In genomic region chrX:77622672-77623071, GRCh38 we compare ENCODE assay signal across 23 cellular contexts.
A peak's percentile ranks its signal among the peaks of the same experiment; 100 is the strongest.
DNase-seq lines count a peak whose midpoint lies in the region; ATAC-seq and TF ChIP-seq lines count a peak whose summit lies in the region.
"Had no signal": no experiment of that assay in that cellular context is flagged by ENCODE, and none has a peak within 500 bp of the region (broad histone marks: within the 10 kb centered on the region; RNA-seq: fewer than 3 reads in every experiment).

No MANE protein-coding gene starts in this region.

- H3K23ac ChIP-seq in H9 (ENCODE audit: insufficient read length, low read depth, low read length) = no peak overlapping the region

- H3K9me3 ChIP-seq in H9 (ENCODE audit: control insufficient read depth, low read depth, low read length) = peaks cover 5% of the 10 kb centered on the region
- H3K9me3 ChIP-seq in osteoblast (ENCODE audit: low read depth, low read length) = no peaks in the 10 kb centered on the region
- H3K9me3 ChIP-seq: heart right ventricle, left lung, prostate gland, upper lobe of right lung had no signal

- no peak overlapping the region for H4K8ac ChIP-seq in H9 (replicated peaks; ENCODE audit: insufficient read length, low read depth, low read length)

- no peaks in the 10 kb centered on the region; the same call in 1 of the 2 replicates for H3K4me1 ChIP-seq in H9 (ENCODE audit: insufficient read depth, low read length)
- no peaks in the 10 kb centered on the region for H3K4me1 ChIP-seq in osteoblast (ENCODE audit: insufficient read depth, low read length)
- H3K4me1 ChIP-seq: left lung, prostate gland, upper lobe of right lung had no signal

- H3K27me3 ChIP-seq in H9 (ENCODE audit: insufficient read depth, low read length) (no peaks in the 10 kb centered on the region), osteoblast (ENCODE audit: insufficient read depth, low read length) (no peaks in the 10 kb centered on the region)
- H3K27me3 ChIP-seq: heart right ventricle, left lung, upper lobe of right lung had no signal

- H3K9ac ChIP-seq in H9 (ENCODE audit: extremely low read depth, insufficient read length, low read length) = no peak overlapping the region

- no peak overlapping the region for H2BK12ac ChIP-seq in H9 (ENCODE audit: insufficient read length, low read depth, low read length)

- H3K27ac ChIP-seq in H9 (ENCODE audit: insufficient read length, low read depth, low read length) (no peak overlapping the region), osteoblast (ENCODE audit: low read depth, low read length) (no peak overlapping the region)
- H3K27ac ChIP-seq: heart right ventricle, left lung, prostate gland, SK-N-MC, upper lobe of right lung had no signal

- H3K23me2 ChIP-seq in H9 (ENCODE audit: insufficient read length, low read depth, low read length, poor library complexity, severe bottlenecking) = no peaks in the 10 kb centered on the region

- peaks cover 2% of the 10 kb centered on the region for H3K36me3 ChIP-seq in osteoblast (ENCODE audit: insufficient read depth, low read length)
- H3K36me3 ChIP-seq: left lung, prostate gland, upper lobe of right lung had no signal

- H2BK20ac ChIP-seq in H9 (ENCODE audit: low read depth, low read length, poor library complexity, severe bottlenecking) = no peak overlapping the region

- H3K4me2 ChIP-seq in H9 (ENCODE audit: insufficient read depth, insufficient read length, low read length) = no peak overlapping the region
- H3K4me2 ChIP-seq in osteoblast (ENCODE audit: insufficient read depth, low read length) = no peak overlapping the region

- H3K79me2 ChIP-seq in H9 (ENCODE audit: insufficient read depth, low read length) = no peaks in the 10 kb centered on the region
- H3K79me2 ChIP-seq in osteoblast (ENCODE audit: insufficient read depth, low read length) = peaks cover 5% of the 10 kb centered on the region

- H2BK120ac ChIP-seq in H9 (ENCODE audit: low read depth, low read length, poor library complexity, severe bottlenecking) = no peak overlapping the region

- no CpG with 5 or more reads among the region's 9 CpGs for WGBS in H9 (ENCODE audit: extremely low coverage, insufficient read length, low lambda C conversion rate)

- H4K91ac ChIP-seq in H9 (ENCODE audit: insufficient read length, low read depth, low read length) = no peak overlapping the region

- no peak overlapping the region for H2AK5ac ChIP-seq in H9 (ENCODE audit: insufficient read length, low read length)

- no peak overlapping the region for H3K4me3 ChIP-seq in osteoblast (ENCODE audit: insufficient read depth, low read length)
- H3K4me3 ChIP-seq: heart right ventricle, left lung, prostate gland, SK-N-MC, upper lobe of right lung had no signal

- H3K36me3 Mint-ChIP-seq in natural killer cell treated with Interleukin-12 subunit alpha and Interleukin-12 subunit beta and Interleukin-15 and Interleukin-18, amount 100 ng/mL, for 72 hours = no peaks in the 10 kb centered on the region
- H3K36me3 Mint-ChIP-seq in natural killer cell (no peaks in the 10 kb centered on the region), H9 (ENCODE audit: insufficient read depth in 1 of 3, low read depth in 3 of 3) (peaks cover 15 to 33% (median 19%) of the 10 kb centered on the region in 3 experiments)
- peaks cover 35% of the 10 kb centered on the region for H3K36me3 Mint-ChIP-seq in activated T-helper 2 cell treated with anti-CD3 and anti-CD28 coated beads, Interferon-gamma antibody, Interleukin-2, Interleukin-4, amounts not matched to agents 10 μg/mL and 5 μg/mL and 100 μg/mL, durations not matched to agents 14 hours and 24 hours and 36 hours (ENCODE audit: low read depth)

- no peak overlapping the region for H2BK5ac ChIP-seq in H9 (ENCODE audit: insufficient read length, low read length)

- H3K4me1 Mint-ChIP-seq in natural killer cell treated with Interleukin-12 subunit alpha and Interleukin-12 subunit beta and Interleukin-15 and Interleukin-18, amount 100 ng/mL, for 72 hours (ENCODE audit: low read depth in 2 of 2) = peaks cover 11 to 13% of the 10 kb centered on the region in 2 donors
- H3K4me1 Mint-ChIP-seq in natural killer cell = peaks cover 12 to 18% of the 10 kb centered on the region in 2 donors
- H3K4me1 Mint-ChIP-seq in H9 = peaks cover 25 to 29% of the 10 kb centered on the region in 2 experiments
- peaks cover 14% of the 10 kb centered on the region for H3K4me1 Mint-ChIP-seq in activated T-helper 2 cell treated with anti-CD3 and anti-CD28 coated beads, Interferon-gamma antibody, Interleukin-2, Interleukin-4, amounts not matched to agents 10 μg/mL and 5 μg/mL and 100 μg/mL, durations not matched to agents 14 hours and 24 hours and 36 hours (ENCODE audit: low read depth)
- H3K4me1 Mint-ChIP-seq: brain, mesothelial cell of epicardium, nephron had no signal

- no peak overlapping the region for H3K56ac ChIP-seq in H9 (ENCODE audit: insufficient read length, low read depth, low read length)

- H3K18ac ChIP-seq in H9 (ENCODE audit: insufficient read length, low read depth, low read length) = no peak overlapping the region

- peak overlapping the region; percentile 45 for H3K4me3 Mint-ChIP-seq in natural killer cell treated with Interleukin-12 subunit alpha and Interleukin-12 subunit beta and Interleukin-15 and Interleukin-18, amount 100 ng/mL, for 72 hours
- H3K4me3 Mint-ChIP-seq in natural killer cell = no peak overlapping the region
- H3K4me3 Mint-ChIP-seq in H9 = peak overlapping the region in 1 of 2 experiments; percentile 21; a peak in 2 of 5 replicates
- peak overlapping the region; percentile 10 for H3K4me3 Mint-ChIP-seq in activated T-helper 2 cell treated with anti-CD3 and anti-CD28 coated beads, Interferon-gamma antibody, Interleukin-2, Interleukin-4, amounts not matched to agents 10 μg/mL and 5 μg/mL and 100 μg/mL, durations not matched to agents 14 hours and 24 hours and 36 hours (ENCODE audit: low read depth)
- H3K4me3 Mint-ChIP-seq: brain, mesothelial cell of epicardium, nephron had no signal

- no peak overlapping the region for H2AFZ ChIP-seq in H9 (ENCODE audit: low read length)
- H2AFZ ChIP-seq in osteoblast (ENCODE audit: low read length) = no peak overlapping the region

- ATAC-seq in natural killer cell treated with Interleukin-12 subunit alpha and Interleukin-12 subunit beta and Interleukin-15 and Interleukin-18, amount 100 ng/mL, for 72 hours = no peak
- ATAC-seq in natural killer cell = no peak
- ATAC-seq: heart right ventricle, left lung, upper lobe of right lung had no signal

- intact Hi-C loops in natural killer cell (cut with micrococcal nuclease) = no loop called here
- intact Hi-C loops in activated T-helper 2 cell treated with anti-CD3 and anti-CD28 coated beads, Interferon-gamma antibody, Interleukin-2, Interleukin-4, amounts not matched to agents 10 μg/mL and 5 μg/mL and 100 μg/mL, durations not matched to agents 14 hours and 24 hours and 36 hours (cut with micrococcal nuclease) = no loop called here

- H4K5ac ChIP-seq in H9 (ENCODE audit: insufficient read length, low read depth, low read length) = no peak overlapping the region

- H3K9me3 Mint-ChIP-seq in natural killer cell treated with Interleukin-12 subunit alpha and Interleukin-12 subunit beta and Interleukin-15 and Interleukin-18, amount 100 ng/mL, for 72 hours = no peaks in the 10 kb centered on the region
- H3K9me3 Mint-ChIP-seq in natural killer cell (no peaks in the 10 kb centered on the region), H9 (peaks cover 55 to 70% of the 10 kb centered on the region in 2 experiments)
- H3K9me3 Mint-ChIP-seq in activated T-helper 2 cell treated with anti-CD3 and anti-CD28 coated beads, Interferon-gamma antibody, Interleukin-2, Interleukin-4, amounts not matched to agents 10 μg/mL and 5 μg/mL and 100 μg/mL, durations not matched to agents 14 hours and 24 hours and 36 hours = no peaks in the 10 kb centered on the region

- H3T11ph ChIP-seq in H9 (ENCODE audit: low read length) = no peak overlapping the region

- no peak overlapping the region for H3K14ac ChIP-seq in H9 (ENCODE audit: insufficient read depth, low read length)

- no peak overlapping the region for H3K4ac ChIP-seq in H9 (ENCODE audit: low read depth, low read length)

- H3K27me3 Mint-ChIP-seq in natural killer cell treated with Interleukin-12 subunit alpha and Interleukin-12 subunit beta and Interleukin-15 and Interleukin-18, amount 100 ng/mL, for 72 hours = peaks cover 0 to 2% of the 10 kb centered on the region in 2 donors
- H3K27me3 Mint-ChIP-seq in natural killer cell (ENCODE audit: low read depth in 2 of 2) = no peaks in the 10 kb centered on the region
- H3K27me3 Mint-ChIP-seq in H9 (ENCODE audit: low read depth) = no peaks in the 10 kb centered on the region; the same call in 1 of the 2 replicates
- no peaks in the 10 kb centered on the region for H3K27me3 Mint-ChIP-seq in activated T-helper 2 cell treated with anti-CD3 and anti-CD28 coated beads, Interferon-gamma antibody, Interleukin-2, Interleukin-4, amounts not matched to agents 10 μg/mL and 5 μg/mL and 100 μg/mL, durations not matched to agents 14 hours and 24 hours and 36 hours (ENCODE audit: low read depth)
- H3K27me3 Mint-ChIP-seq: brain had no signal

- no peak overlapping the region for H3K27ac Mint-ChIP-seq in natural killer cell treated with Interleukin-12 subunit alpha and Interleukin-12 subunit beta and Interleukin-15 and Interleukin-18, amount 100 ng/mL, for 72 hours
- H3K27ac Mint-ChIP-seq in natural killer cell (peak overlapping the region in 1 of 2 donors; percentile 49), H9 (peak overlapping the region; percentile 0 to 78 (median 63))
- H3K27ac Mint-ChIP-seq in activated T-helper 2 cell treated with anti-CD3 and anti-CD28 coated beads, Interferon-gamma antibody, Interleukin-2, Interleukin-4, amounts not matched to agents 10 μg/mL and 5 μg/mL and 100 μg/mL, durations not matched to agents 14 hours and 24 hours and 36 hours = peak overlapping the region; percentile 69
- H3K27ac Mint-ChIP-seq: mesothelial cell of epicardium, nephron had no signal

- DNase-seq in natural killer cell treated with Interleukin-12 subunit alpha and Interleukin-12 subunit beta and Interleukin-15 and Interleukin-18, amount 100 ng/mL, for 72 hours (ENCODE audit: low spot score) = no peak
- DNase-seq in natural killer cell = no peak
- no peak for DNase-seq in H9
- no peak for DNase-seq in activated T-helper 2 cell treated with anti-CD3 and anti-CD28 coated beads, Interferon-gamma antibody, Interleukin-2, Interleukin-4, amounts not matched to agents 10 μg/mL and 5 μg/mL and 100 μg/mL, durations not matched to agents 14 hours and 24 hours and 36 hours (ENCODE audit: low spot score)
- peak; percentile 35 for DNase-seq in osteoblast (ENCODE audit: insufficient read length, low spot score, missing footprints)
- no peak for DNase-seq in NCI-H345 treated with DMSO at 0.1 percent for 48 hours (lab: John Stamatoyannopoulos, UW; ENCODE audit: unreplicated experiment)
- DNase-seq in globus pallidus (ENCODE audit: low spot score) = no peak
- DNase-seq: activated CD4-positive, CD25-positive, alpha-beta regulatory T cell; DND-41; heart right ventricle; Kasumi-1; left lung; NCI-H1092 treated with DMSO at 0.1 percent for 48 hours; NCI-H2029 treated with DMSO at 0.1 percent for 48 hours; NCI-H446 treated with DMSO at 0.1 percent for 48 hours; stimulated activated CD4-positive, alpha-beta T cell treated with anti-CD3 and anti-CD28 coated beads, Interleukin-2, amount 100 ng/mL, for 48 hours; T1000; upper lobe of right lung had no signal

- H2BK15ac ChIP-seq in H9 (ENCODE audit: low read depth, low read length) = no peak overlapping the region

- H3K79me1 ChIP-seq in H9 (ENCODE audit: insufficient read depth, low read depth, low read length, poor library complexity, severe bottlenecking) = no peaks in the 10 kb centered on the region

- H4K20me1 ChIP-seq in H9 (ENCODE audit: control insufficient read depth, insufficient read depth, insufficient read length) (no peaks in the 10 kb centered on the region), osteoblast (ENCODE audit: insufficient read depth, low read length) (no peaks in the 10 kb centered on the region)

- TF ChIP-seq CTCF in natural killer cell (IDR thresholded peaks at IDR 0.05) = no peak
- TF ChIP-seq CTCF in H9 (conservative IDR thresholded peaks at IDR 0.05) = no peak
- no peak for TF ChIP-seq CTCF in osteoblast (IDR thresholded peaks at IDR 0.05; ENCODE audit: extremely low read depth, low read depth, low read length)

Comparison
In these comparisons a context has a peak if more than half of its experiments do, and no peak if none do; other contexts are left out.
1. H3K27ac Mint-ChIP-seq: peak in H9 (3 of 3) and activated T-helper 2 cell treated with anti-CD3 and anti-CD28 coated beads, Interferon-gamma antibody, Interleukin-2, Interleukin-4, amounts not matched to agents 10 μg/mL and 5 μg/mL and 100 μg/mL, durations not matched to agents 14 hours and 24 hours and 36 hours (single experiment); none in natural killer cell treated with Interleukin-12 subunit alpha and Interleukin-12 subunit beta and Interleukin-15 and Interleukin-18, amount 100 ng/mL, for 72 hours (0 of 2).